ENCODE assay signal across 9 cellular contexts in genomic region chr2:167292430-167293171, GRCh38. TPM values are rescaled to one million over a fixed set of nuclear protein-coding genes. Genes with fewer than 3 reads are reported as not detected.
A peak's percentile ranks its signal among the peaks of the same experiment; 100 is the strongest.
DNase-seq lines count a peak whose midpoint lies in the region; ATAC-seq lines count a peak whose summit lies in the region.
"Had no signal": no experiment of that assay in that cellular context is flagged by ENCODE, and none has a peak within 500 bp of the region (broad histone marks: within the 10 kb centered on the region; RNA-seq: fewer than 3 reads in every experiment).

Gene B3GALT1, plus strand, starts transcription at chr2:167293001.

- ATAC-seq in HG02840 (IDR thresholded peaks at IDR 0.05; ENCODE audit: low FRiP score, unreplicated experiment) (peak; percentile 99), T-helper 17 cell (peak; percentile 88)

- H3K27ac Mint-ChIP-seq in T-helper 17 cell, result no peak within 1 kb of the TSS

- no peaks in the 10 kb centered on the region for H3K9me3 ChIP-seq in T-helper 17 cell (ENCODE audit: control insufficient read depth, low read length, poor library complexity, severe bottlenecking)

- H3K4me1 Mint-ChIP-seq in T-helper 17 cell, result peaks cover 5% of the 10 kb centered on the region

- H3K36me3 Mint-ChIP-seq in T-helper 17 cell (ENCODE audit: low read depth), result peaks cover 3% of the 10 kb centered on the region

- peak within 1 kb of the TSS; percentile 81 for H3K4me3 Mint-ChIP-seq in T-helper 17 cell

- DNase-seq in activated CD4-positive, alpha-beta T cell treated with anti-CD3 and anti-CD28 coated beads for 24 hours (ENCODE audit: low read depth in 2 of 2), result peak; percentile 18 to 43
- DNase-seq in activated CD4-positive, alpha-beta T cell treated with anti-CD3 and anti-CD28 coated beads for 1 hour, result no peak
- peak; percentile 88 for DNase-seq in NCI-H1105 treated with DMSO at 0.1 percent for 48 hours (lab: John Stamatoyannopoulos, UW)
- DNase-seq in T-helper 17 cell, result peak; percentile 6 to 14 (median 11)
- DNase-seq in brain pericyte (ENCODE audit: low read depth, low spot score), result peak; percentile 73
- DNase-seq in iPS DF 4.7 (ENCODE audit: extremely low read depth, low spot score), result peak; percentile 76
- DNase-seq in renal cortical epithelial cell (ENCODE audit: low read depth), result peak; percentile 81
- DNase-seq: DND-41 had no signal

- H3K27me3 Mint-ChIP-seq in T-helper 17 cell, result peaks cover 36% of the 10 kb centered on the region

RNA-seq across cellular contexts. Expression of gene B3GALT1, which starts in this region (rescaled TPM):
- total RNA-seq in T-helper 17 cell, result not detected
- 0.30 TPM in 1 of 2 replicates, not detected in the other for total RNA-seq in renal cortical epithelial cell

Comparison
In these comparisons a context has a peak if more than half of its experiments do, and no peak if none do; other contexts are left out.
1. Peak in DNase-seq and ATAC-seq in T-helper 17 cell; RNA of the gene not detected or under 1 TPM.
2. Peak in DNase-seq in renal cortical epithelial cell; RNA of the gene not detected or under 1 TPM.